21 cellular contexts compared by ENCODE assay signal in genomic region chr15:36753173-36753572, GRCh38.
DNase-seq lines count a peak whose midpoint lies in the region; ATAC-seq lines count a peak whose summit lies in the region.
"Had no signal": no experiment of that assay in that cellular context is flagged by ENCODE, and none has a peak within 500 bp of the region (broad histone marks: within the 10 kb centered on the region; RNA-seq: fewer than 3 reads in every experiment).

No MANE protein-coding gene starts in this region.

- H3K36me3 ChIP-seq in iPS-18a (ENCODE audit: control insufficient read depth, low read depth, low read length) = no peaks in the 10 kb centered on the region
- H3K36me3 ChIP-seq: BLaER1 treated with 17β-estradiol and CSF1 and Interleukin-3, amounts not matched to agents 10 nM and 100 nM had no signal

- CTCF ChIA-PET in activated CD4-positive, alpha-beta memory T cell treated with anti-CD3 and anti-CD28 coated beads for 36 hours (lab: Charles Lee) = no interaction called here

- H3K36me3 Mint-ChIP-seq in activated CD4-positive, alpha-beta memory T cell treated with anti-CD3 and anti-CD28 coated beads for 36 hours = peaks cover 11% of the 10 kb centered on the region

- DNase-seq in left ventricle myocardium superior (no peak), cardiac septum (ENCODE audit: low spot score) (no peak), astrocyte of the hippocampus (ENCODE audit: low read depth, low spot score) (peak; percentile 37), NCI-H2029 treated with DMSO at 0.1 percent for 48 hours (lab: John Stamatoyannopoulos, UW) (no peak)
- DNase-seq in stimulated activated CD4-positive, alpha-beta T cell treated with anti-CD3 and anti-CD28 coated beads, Interleukin-1b, Interleukin-23, amount 100 ng/mL, for 48 hours = no peak
- no peak for DNase-seq in activated CD4-positive, alpha-beta memory T cell treated with anti-CD3 and anti-CD28 coated beads for 36 hours
- DNase-seq: 8988T; CD4-positive, alpha-beta memory T cell; GDM1; MG63; NCI-H1436 treated with DMSO at 0.1 percent for 48 hours; NCI-H1930; NCI-H226; NCI-H524; OCI-M1 had no signal

- H3K27ac ChIP-seq in iPS-18a (ENCODE audit: low read length) = peak overlapping the region; percentile 62
- H3K27ac ChIP-seq: BLaER1 treated with 17β-estradiol and CSF1 and Interleukin-3, amounts not matched to agents 10 nM and 100 nM had no signal

- no peak overlapping the region for H3K4me3 Mint-ChIP-seq in activated CD4-positive, alpha-beta memory T cell treated with anti-CD3 and anti-CD28 coated beads for 36 hours
- H3K4me3 Mint-ChIP-seq: CD4-positive, alpha-beta memory T cell had no signal

- H3K9ac ChIP-seq in iPS-18a (ENCODE audit: low read length) = no peak overlapping the region
- H3K9ac ChIP-seq: BLaER1 treated with 17β-estradiol and CSF1 and Interleukin-3, amounts not matched to agents 10 nM and 100 nM had no signal

- no peaks in the 10 kb centered on the region for H3K9me3 ChIP-seq in iPS-18a (ENCODE audit: control insufficient read depth, low read depth, low read length)
- H3K9me3 ChIP-seq: MG63 had no signal

- no peaks in the 10 kb centered on the region for H3K9me3 Mint-ChIP-seq in activated CD4-positive, alpha-beta memory T cell treated with anti-CD3 and anti-CD28 coated beads for 36 hours

- intact Hi-C loops in left ventricle myocardium superior (cut with micrococcal nuclease) (no loop called here), cardiac septum (cut with DNase I) (no loop called here)
- intact Hi-C loops in activated CD4-positive, alpha-beta memory T cell treated with anti-CD3 and anti-CD28 coated beads for 36 hours (cut with micrococcal nuclease) = no loop called here

- H3K27ac Mint-ChIP-seq in activated CD4-positive, alpha-beta memory T cell treated with anti-CD3 and anti-CD28 coated beads for 36 hours = no peak overlapping the region
- H3K27ac Mint-ChIP-seq: CD4-positive, alpha-beta memory T cell had no signal

- H3K4me3 ChIP-seq in iPS-18a (ENCODE audit: low read length) = peak overlapping the region; percentile 12
- H3K4me3 ChIP-seq: BLaER1 treated with 17β-estradiol and CSF1 and Interleukin-3, amounts not matched to agents 10 nM and 100 nM; K562; MG63 had no signal

- peaks cover 43% of the 10 kb centered on the region for H3K4me1 ChIP-seq in iPS-18a (ENCODE audit: control insufficient read depth, low read depth, low read length)

- no peaks in the 10 kb centered on the region for H3K4me1 Mint-ChIP-seq in activated CD4-positive, alpha-beta memory T cell treated with anti-CD3 and anti-CD28 coated beads for 36 hours (ENCODE audit: low read depth)
- H3K4me1 Mint-ChIP-seq: CD4-positive, alpha-beta memory T cell had no signal

- ATAC-seq in left ventricle myocardium superior (peak; percentile 24), GM18907 (IDR thresholded peaks at IDR 0.05; ENCODE audit: unreplicated experiment) (no peak)
- ATAC-seq: HepG2, K562, Right ventricle myocardium inferior had no signal

- no peaks in the 10 kb centered on the region for H3K27me3 ChIP-seq in iPS-18a (ENCODE audit: control insufficient read depth, insufficient read depth, low read length)
- H3K27me3 ChIP-seq: BLaER1 treated with 17β-estradiol and CSF1 and Interleukin-3, amounts not matched to agents 10 nM and 100 nM; MG63 had no signal

- POLR2A ChIA-PET in activated CD4-positive, alpha-beta memory T cell treated with anti-CD3 and anti-CD28 coated beads for 36 hours (lab: Charles Lee) = no interaction called here

- no peaks in the 10 kb centered on the region for H3K27me3 Mint-ChIP-seq in activated CD4-positive, alpha-beta memory T cell treated with anti-CD3 and anti-CD28 coated beads for 36 hours
- H3K27me3 Mint-ChIP-seq: CD4-positive, alpha-beta memory T cell had no signal
